In genomic region chr13:91722267-91722884, GRCh38 we compare ENCODE assay signal across 8 cellular contexts.
DNase-seq lines count a peak whose midpoint lies in the region; ATAC-seq and TF ChIP-seq lines count a peak whose summit lies in the region.

No MANE protein-coding gene starts in this region.

- in situ Hi-C loops in KBM-7 (cut with MboI; ENCODE audit: low pct_unique_long_range_greater_than_20kb, low sequenced_read_pairs): no loop called here

- H3K27me3 ChIP-seq in SU-DHL-6 (ENCODE audit: low read length) (no peaks in the 10 kb centered on the region), right atrium auricular region (no peaks in the 10 kb centered on the region), upper lobe of right lung (no peaks in the 10 kb centered on the region)

- H3K4me2 ChIP-seq in SU-DHL-6 (ENCODE audit: low read depth, low read length, poor library complexity, severe bottlenecking): no peak overlapping the region

- ATAC-seq in upper lobe of right lung (no peak), HG03521 (IDR thresholded peaks at IDR 0.05; ENCODE audit: unreplicated experiment) (no peak)
- no peak for ATAC-seq in stimulated activated naive B cell treated with anti-CD40 and anti-IgM and Interleukin-4, amounts not matched to agents 10 μg/mL and 1 μg/mL and 100 μg/mL, for 72 hours (replicated peaks)

- H2AFZ ChIP-seq in SU-DHL-6 (ENCODE audit: low read depth, low read length, severe bottlenecking): no peak overlapping the region

- H3K4me3 Mint-ChIP-seq in stimulated activated naive B cell treated with anti-CD40 and anti-IgM and Interleukin-4, amounts not matched to agents 10 μg/mL and 1 μg/mL and 100 μg/mL, for 72 hours: no peak overlapping the region

- TF ChIP-seq CTCF in SU-DHL-6 (IDR thresholded peaks at IDR 0.05; ENCODE audit: insufficient read depth, low read length, poor library complexity, severe bottlenecking) (peak; percentile 53), right atrium auricular region (IDR thresholded peaks at IDR 0.05) (peak; percentile 48 to 76), upper lobe of right lung (IDR thresholded peaks at IDR 0.05) (peak; percentile 75)

- no peak overlapping the region for H3K27ac Mint-ChIP-seq in stimulated activated naive B cell treated with anti-CD40 and anti-IgM and Interleukin-4, amounts not matched to agents 10 μg/mL and 1 μg/mL and 100 μg/mL, for 72 hours

- intact Hi-C loops in upper lobe of right lung (cut with DNase I): no loop called here

- H3K9me3 ChIP-seq in SU-DHL-6 (ENCODE audit: insufficient read depth, low read length) (no peaks in the 10 kb centered on the region), right atrium auricular region (no peaks in the 10 kb centered on the region), upper lobe of right lung (no peaks in the 10 kb centered on the region)

- H3F3A ChIP-seq in SU-DHL-6 (ENCODE audit: insufficient read depth): no peaks in the 10 kb centered on the region

- H3K4me3 ChIP-seq in SU-DHL-6 (ENCODE audit: insufficient read depth, low read length, poor library complexity, severe bottlenecking) (no peak overlapping the region), right atrium auricular region (no peak overlapping the region), upper lobe of right lung (no peak overlapping the region)

- H3K4me1 Mint-ChIP-seq in stimulated activated naive B cell treated with anti-CD40 and anti-IgM and Interleukin-4, amounts not matched to agents 10 μg/mL and 1 μg/mL and 100 μg/mL, for 72 hours: no peaks in the 10 kb centered on the region

- H4K20me1 ChIP-seq in SU-DHL-6 (ENCODE audit: low read depth, low read length): no peaks in the 10 kb centered on the region

- H3K27ac ChIP-seq in SU-DHL-6 (ENCODE audit: low read depth, low read length) (no peak overlapping the region), right atrium auricular region (no peak overlapping the region), upper lobe of right lung (no peak overlapping the region)

- no peaks in the 10 kb centered on the region for H3K36me3 Mint-ChIP-seq in stimulated activated naive B cell treated with anti-CD40 and anti-IgM and Interleukin-4, amounts not matched to agents 10 μg/mL and 1 μg/mL and 100 μg/mL, for 72 hours

- DNase-seq in D341Med (ENCODE audit: low spot score) (peak; percentile 31), KBM-7 (peak; percentile 25), right atrium auricular region (ENCODE audit: low spot score) (no peak), upper lobe of right lung (no peak), mesenteric fat pad (ENCODE audit: low spot score) (no peak)
- no peak for DNase-seq in stimulated activated naive B cell treated with anti-CD40 and anti-IgM and Interleukin-4, amounts not matched to agents 10 μg/mL and 1 μg/mL and 100 μg/mL, for 72 hours

- H3K9ac ChIP-seq in SU-DHL-6 (ENCODE audit: low read length): no peak overlapping the region

- H3K4me1 ChIP-seq in right atrium auricular region (no peaks in the 10 kb centered on the region), upper lobe of right lung (no peaks in the 10 kb centered on the region)

- H3K9me2 ChIP-seq in SU-DHL-6 (replicated peaks; ENCODE audit: insufficient read depth, low read length): no peaks in the 10 kb centered on the region

- no peaks in the 10 kb centered on the region for H3K27me3 Mint-ChIP-seq in stimulated activated naive B cell treated with anti-CD40 and anti-IgM and Interleukin-4, amounts not matched to agents 10 μg/mL and 1 μg/mL and 100 μg/mL, for 72 hours

- H3K79me2 ChIP-seq in SU-DHL-6 (ENCODE audit: insufficient read depth, low read length): no peaks in the 10 kb centered on the region

- H3K36me3 ChIP-seq in SU-DHL-6 (ENCODE audit: low read length) (no peaks in the 10 kb centered on the region), right atrium auricular region (no peaks in the 10 kb centered on the region), upper lobe of right lung (no peaks in the 10 kb centered on the region)

- no peaks in the 10 kb centered on the region for H3K9me3 Mint-ChIP-seq in stimulated activated naive B cell treated with anti-CD40 and anti-IgM and Interleukin-4, amounts not matched to agents 10 μg/mL and 1 μg/mL and 100 μg/mL, for 72 hours

Comparison
In these comparisons a context has a peak if more than half of its experiments do, and no peak if none do; other contexts are left out.
1. DNase-seq: peak in D341Med (single experiment) and KBM-7 (single experiment); none in right atrium auricular region (single experiment), upper lobe of right lung (single experiment), mesenteric fat pad (single experiment) and stimulated activated naive B cell treated with anti-CD40 and anti-IgM and Interleukin-4, amounts not matched to agents 10 μg/mL and 1 μg/mL and 100 μg/mL, for 72 hours (single experiment).
2. Peak in every context shown above with its lines, with median percentiles within 50 percentile points of each other: CTCF ChIP-seq.